18 cellular contexts compared by ENCODE assay signal in the genomic region with DNA sequence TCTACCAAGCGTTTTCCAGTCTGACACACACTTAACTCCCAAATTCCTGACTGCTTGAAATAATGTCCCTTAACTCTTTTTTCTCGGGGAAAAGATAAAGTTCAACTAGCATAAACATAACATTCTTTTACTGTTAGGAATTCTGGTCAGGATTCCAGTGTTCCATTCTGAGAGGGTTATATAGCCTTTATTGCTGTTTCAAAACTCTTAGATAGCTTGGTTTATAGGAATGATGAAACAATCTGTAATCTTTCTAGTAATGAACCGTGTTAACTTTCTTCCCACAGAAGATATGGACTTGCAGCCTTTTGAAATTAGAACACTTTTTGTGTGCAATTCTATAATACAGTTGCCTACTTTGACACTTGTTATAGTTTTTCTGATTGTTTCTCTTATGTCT. TPM values are rescaled to one million over a fixed set of nuclear protein-coding genes. Genes with fewer than 3 reads are reported as not detected.
A peak's percentile ranks its signal among the peaks of the same experiment; 100 is the strongest.
DNase-seq lines count a peak whose midpoint lies in the region; ATAC-seq, FAIRE-seq and TF ChIP-seq lines count a peak whose summit lies in the region.
"Had no signal": no experiment of that assay in that cellular context is flagged by ENCODE, and none has a peak within 500 bp of the region (broad histone marks: within the 10 kb centered on the region; RNA-seq: fewer than 3 reads in every experiment).

No MANE protein-coding gene starts in this region.

- TF ChIP-seq POLR2A in K562 (conservative IDR thresholded peaks at IDR 0.05) (no peak), adrenal gland (IDR thresholded peaks at IDR 0.05) (no peak)

- H3K4me3 ChIP-seq in HEK293 (ENCODE audit: low read depth, low read length) (no peak overlapping the region), K562 (no peak overlapping the region), keratinocyte (ENCODE audit: control insufficient read depth in 2 of 3, extremely low read depth in 1 of 3, insufficient read depth in 2 of 3, low read depth in 1 of 3, low read length in 3 of 3) (no peak overlapping the region), adrenal gland (no peak overlapping the region), upper lobe of right lung (no peak overlapping the region)
- H3K4me3 ChIP-seq: BLaER1 treated with 17β-estradiol and CSF1 and Interleukin-3, amounts not matched to agents 10 nM and 100 nM; coronary artery had no signal

- peak overlapping the region in 1 of 2 experiments; percentile 11; a peak in 1 of 4 replicates for H3K9ac ChIP-seq in K562 (ENCODE audit: insufficient read depth in 1 of 2, low read depth in 2 of 2, low read length in 2 of 2)
- no peak overlapping the region for H3K9ac ChIP-seq in keratinocyte (ENCODE audit: control insufficient read depth, extremely low read depth, insufficient read depth, low read length)
- H3K9ac ChIP-seq: BLaER1 treated with 17β-estradiol and CSF1 and Interleukin-3, amounts not matched to agents 10 nM and 100 nM; KMS-11 had no signal

- BruUV-seq in K562 (replicated peaks; lab: Mats Ljungman, UMichigan): no TSS peak

- peaks cover 57% of the 10 kb centered on the region for H3K79me2 ChIP-seq in K562 (ENCODE audit: control insufficient read depth, insufficient read depth, low read length)
- peaks cover 55% of the 10 kb centered on the region for H3K79me2 ChIP-seq in keratinocyte (ENCODE audit: control insufficient read depth, insufficient read depth, low read length)

- H3K4me1 ChIP-seq in HEK293 (ENCODE audit: control insufficient read depth, insufficient read depth, low read length) (no peaks in the 10 kb centered on the region), K562 (replicated peaks in 1 of 2; ENCODE audit: control insufficient read depth in 2 of 2, insufficient read depth in 2 of 2, low read length in 2 of 2) (peaks cover 0 to 17% of the 10 kb centered on the region in 2 experiments; a peak in 4 of 5 replicates), keratinocyte (ENCODE audit: control insufficient read depth, extremely low read depth, insufficient read depth, low read length) (no peaks in the 10 kb centered on the region), adrenal gland (replicated peaks in 1 of 2) (peaks cover 0 to 10% of the 10 kb centered on the region in 2 donors), upper lobe of right lung (no peaks in the 10 kb centered on the region)
- H3K4me1 ChIP-seq: BLaER1 treated with 17β-estradiol and CSF1 and Interleukin-3, amounts not matched to agents 10 nM and 100 nM had no signal

- WGBS in K562 (ENCODE audit: insufficient coverage, low coverage, missing lambda C conversion rate): 50% methylated on average over 3 of the region's 3 CpGs
- WGBS in adrenal gland, 4 donors: 84 to 91% (median 89%) methylated on average over 3 of the region's 3 CpGs

- no peaks in the 10 kb centered on the region for H3K9me1 ChIP-seq in K562 (ENCODE audit: control insufficient read depth, insufficient read depth, low read length)
- H3K9me1 ChIP-seq in keratinocyte (ENCODE audit: control insufficient read depth, extremely low read depth, insufficient read depth, low read length): no peaks in the 10 kb centered on the region

- intact Hi-C loops in K562 (cut with micrococcal nuclease) (no loop called here), adrenal gland (cut with DNase I) (loop anchor here in 1 of 2 donors (10.0 kb wide), 1 partner anchor 93 kb away; no protein-coding TSS in a partner anchor), upper lobe of right lung (cut with DNase I) (no loop called here)

- TF ChIP-seq RAD21 in K562 (CRISPR knock-in tag; conservative IDR thresholded peaks at IDR 0.05 in 1 of 2, IDR thresholded peaks at IDR 0.05 in 1 of 2): no peak

- H3K4me2 ChIP-seq in K562 (ENCODE audit: insufficient read depth, low read length) (no peak overlapping the region), keratinocyte (ENCODE audit: control insufficient read depth, extremely low read depth, insufficient read depth, low read depth, low read length) (no peak overlapping the region)
- H3K4me2 ChIP-seq: BLaER1 treated with 17β-estradiol and CSF1 and Interleukin-3, amounts not matched to agents 10 nM and 100 nM; KMS-11 had no signal

- H3K9me3 ChIP-seq in HEK293 (ENCODE audit: control insufficient read depth, insufficient read depth, low read depth, low read length): no peaks in the 10 kb centered on the region
- no peaks in the 10 kb centered on the region for H3K9me3 ChIP-seq in K562 (replicated peaks; ENCODE audit: control insufficient read depth, insufficient read depth, low read depth, low read length)
- no peaks in the 10 kb centered on the region for H3K9me3 ChIP-seq in keratinocyte (ENCODE audit: control insufficient read depth, low read depth, low read length)
- H3K9me3 ChIP-seq in adrenal gland (replicated peaks in 1 of 3): no peaks in the 10 kb centered on the region
- no peaks in the 10 kb centered on the region for H3K9me3 ChIP-seq in upper lobe of right lung
- H3K9me3 ChIP-seq: BLaER1 treated with 17β-estradiol and CSF1 and Interleukin-3, amounts not matched to agents 10 nM and 100 nM had no signal

- POLR2A ChIA-PET in HEK293 (lab: Yijun Ruan, JAX): no interaction called here
- POLR2A ChIA-PET in K562 (lab: Yijun Ruan, JAX): interaction anchor here (1.0 to 1.2 kb wide), 2 partner anchors 9 to 18 kb away, joined by 3 to 4 read pairs; partner anchors contain the start of gene REXO2

- peak; percentile 43; the same call in 2 of the 3 replicates for ATAC-seq in K562
- ATAC-seq in GM21526 (IDR thresholded peaks at IDR 0.05; ENCODE audit: low FRiP score, unreplicated experiment): no peak
- no peak for ATAC-seq in upper lobe of right lung
- ATAC-seq: activated naive CD8-positive, alpha-beta T cell treated with anti-CD3 and anti-CD28 coated beads, Interleukin-2, amount 50 U/mL, for 24 hours; esophagus mucosa; stimulated activated naive CD8-positive, alpha-beta T cell treated with anti-CD3 and anti-CD28 coated beads, Interleukin-15, Interleukin-2, amounts not matched to agents 100 U/mL and 50 U/mL, for 24 hours had no signal

- DNase-seq in AG08395 (ENCODE audit: low spot score): peak; percentile 5
- DNase-seq in K562 (ENCODE audit: extremely low read depth in 1 of 4, low spot score in 3 of 4): no peak
- no peak for DNase-seq in keratinocyte (ENCODE audit: low read depth, low spot score)
- no peak for DNase-seq in frontal cortex (ENCODE audit: low spot score in 2 of 2)
- DNase-seq in adrenal gland: no peak
- no peak for DNase-seq in upper lobe of right lung
- DNase-seq: activated CD4-positive, alpha-beta memory T cell treated with anti-CD3 and anti-CD28 coated beads, Interleukin-2, amount 10 ng/mL, durations not matched to agents 7 days and 5 days; activated naive CD8-positive, alpha-beta T cell treated with anti-CD3 and anti-CD28 coated beads, Interleukin-2, amount 50 U/mL, for 24 hours; DMS153; NCI-H446; stimulated activated CD4-positive, alpha-beta T cell treated with anti-CD3 and anti-CD28 coated beads, Interleukin-12 subunit alpha, Interleukin-12 subunit beta, amount 100 ng/mL, for 4 hours; stimulated activated naive CD8-positive, alpha-beta T cell treated with anti-CD3 and anti-CD28 coated beads, Interleukin-15, Interleukin-2, amounts not matched to agents 100 U/mL and 50 U/mL, for 24 hours had no signal

- H4K20me1 ChIP-seq in K562 (replicated peaks; ENCODE audit: control insufficient read depth, insufficient read depth, low read length) (no peaks in the 10 kb centered on the region), keratinocyte (ENCODE audit: control insufficient read depth, extremely low read depth, insufficient read depth, low read length) (no peaks in the 10 kb centered on the region)

- peak; percentile 17; the same call in 1 of the 2 replicates for TF ChIP-seq EP300 in K562 (IDR thresholded peaks at IDR 0.05; ENCODE audit: low read length)

- dilution Hi-C loops in keratinocyte (cut with MboI; ENCODE audit: extremely low pct_ligation_motif_present, low sequenced_read_pairs): no loop called here

- TF ChIP-seq CTCF in HEK293 (tag by site-specific recombination; IDR thresholded peaks at IDR 0.05) (no peak), K562 (IDR thresholded peaks at IDR 0.05 in 2 of 3, conservative IDR thresholded peaks at IDR 0.05 in 1 of 3; ENCODE audit: insufficient read depth in 2 of 3, low read depth in 1 of 3, low read length in 3 of 3) (no peak), keratinocyte (optimal IDR thresholded peaks at IDR 0.05 in 1 of 3, IDR thresholded peaks at IDR 0.05 in 1 of 3, conservative IDR thresholded peaks at IDR 0.05 in 1 of 3; ENCODE audit: extremely low read depth in 1 of 3, insufficient read depth in 2 of 3, low read length in 3 of 3) (no peak), adrenal gland (IDR thresholded peaks at IDR 0.05) (no peak), upper lobe of right lung (IDR thresholded peaks at IDR 0.05) (no peak)

- CTCF ChIA-PET in HEK293 (lab: Yijun Ruan, JAX): no interaction called here
- CTCF ChIA-PET in K562 (lab: Yijun Ruan, JAX; ENCODE audit: low intra/inter-chr PET ratio): no interaction called here

- H3K27ac ChIP-seq in HEK293 (ENCODE audit: extremely low read depth, low read depth, low read length): no peak overlapping the region
- H3K27ac ChIP-seq in K562 (ENCODE audit: extremely low read depth, low read depth, low read length): peak overlapping the region; percentile 49; the same call in 1 of the 3 replicates
- peak overlapping the region; percentile 16 for H3K27ac ChIP-seq in keratinocyte (ENCODE audit: control insufficient read depth, insufficient read depth, low read length)
- no peak overlapping the region for H3K27ac ChIP-seq in adrenal gland
- H3K27ac ChIP-seq in upper lobe of right lung: no peak overlapping the region
- H3K27ac ChIP-seq: BLaER1 treated with 17β-estradiol and CSF1 and Interleukin-3, amounts not matched to agents 10 nM and 100 nM; coronary artery; KMS-11 had no signal

- FAIRE-seq in K562 (lab: Jason Lieb, UNC): peak; percentile 6
- no peak for FAIRE-seq in keratinocyte (lab: Jason Lieb, UNC)
- no peak for FAIRE-seq in frontal cortex (lab: Jason Lieb, UNC)

- no peaks in the 10 kb centered on the region for H3K27me3 ChIP-seq in K562 (ENCODE audit: control insufficient read depth in 2 of 2, insufficient read depth in 2 of 2, low read length in 2 of 2)
- no peaks in the 10 kb centered on the region for H3K27me3 ChIP-seq in keratinocyte (ENCODE audit: control insufficient read depth, extremely low read depth, insufficient read depth, low read length)
- no peaks in the 10 kb centered on the region for H3K27me3 ChIP-seq in adrenal gland
- H3K27me3 ChIP-seq in upper lobe of right lung: no peaks in the 10 kb centered on the region
- H3K27me3 ChIP-seq: BLaER1 treated with 17β-estradiol and CSF1 and Interleukin-3, amounts not matched to agents 10 nM and 100 nM had no signal

- H2AFZ ChIP-seq in K562 (ENCODE audit: low read depth, low read length) (no peak overlapping the region), keratinocyte (ENCODE audit: control insufficient read depth, low read length) (no peak overlapping the region)

- in situ Hi-C loops in K562 (cut with MboI): no loop called here

- H3K36me3 ChIP-seq in HEK293 (ENCODE audit: control insufficient read depth in 2 of 2, insufficient read depth in 1 of 2, low read length in 2 of 2): peaks cover 0 to 71% of the 10 kb centered on the region in 2 experiments; a peak in 1 of 3 replicates
- peaks cover 87% of the 10 kb centered on the region for H3K36me3 ChIP-seq in K562 (ENCODE audit: control insufficient read depth, insufficient read depth, low read length)
- H3K36me3 ChIP-seq in keratinocyte (ENCODE audit: control insufficient read depth in 2 of 2, extremely low read depth in 1 of 2, insufficient read depth in 2 of 2, low read length in 2 of 2): peaks cover 28 to 35% of the 10 kb centered on the region in 2 experiments
- H3K36me3 ChIP-seq in adrenal gland (replicated peaks in 1 of 2): peaks cover 0 to 24% of the 10 kb centered on the region in 2 donors
- H3K36me3 ChIP-seq in upper lobe of right lung: peaks cover 69% of the 10 kb centered on the region

RNA-seq across cellular contexts. Expression of gene REXO2, which starts 8.6 kb away (rescaled TPM):
- total RNA-seq in K562 (2011; cell fraction: chromatin; rRNA removed; ENCODE audit: low replicate concordance): 59.0 and 162 TPM in 2 replicates
- total RNA-seq in K562 (2011; cell fraction: nucleolus; rRNA removed): 39.7 and 55.5 TPM in 2 replicates
- total RNA-seq in K562 (2011; cell fraction: nucleoplasm; rRNA removed): 103 and 134 TPM in 2 replicates
- 173 and 189 TPM in 2 replicates for total RNA-seq in K562 (2014; rRNA removed)
- total RNA-seq in K562 (2014; rRNA removed; fragmentation: Illumina TruSeq; extraction: Trizol): 204 and 225 TPM in 2 replicates
- 184 and 193 TPM in 2 replicates for total RNA-seq in K562 (2015; rRNA removed; fragmentation: Illumina TruSeq; extraction: Trizol)
- 144 and 145 TPM in 2 replicates for total RNA-seq in K562 (2021)
- polyA plus RNA-seq in K562 (2011; rRNA removed): 281 and 370 TPM in 2 replicates
- 132 and 167 TPM in 2 replicates for polyA plus RNA-seq in K562 (2011; cell fraction: cytosol; rRNA removed)
- polyA plus RNA-seq in K562 (2011; cell fraction: nucleus; rRNA removed): 148 and 204 TPM in 2 replicates
- 129 and 178 TPM in 2 replicates for polyA plus RNA-seq in K562 (2012)
- polyA plus RNA-seq in K562 (2014; fragmentation: Illumina TruSeq; extraction: Trizol): 179 and 230 TPM in 2 replicates
- 100 to 1,000 TPM; 143 to 151 TPM for polyA plus RNA-seq in K562 (2014; fragmentation: Nextera tagmentation; extraction: Ambion mirVana)
- polyA plus RNA-seq in K562 (2014; rRNA removed): 262 and 285 TPM in 2 replicates
- polyA minus RNA-seq in K562 (2011; rRNA and poly(A)+ RNA removed): 89.4 and 92.6 TPM in 2 replicates
- 49.7 and 57.9 TPM in 2 replicates for polyA minus RNA-seq in K562 (2011; cell fraction: cytosol; rRNA and poly(A)+ RNA removed)
- polyA minus RNA-seq in K562 (2011; cell fraction: nucleus; rRNA and poly(A)+ RNA removed): 53.0 and 98.5 TPM in 2 replicates
- polyA plus RNA-seq in keratinocyte: 250 to 381 TPM (median 270 TPM) in 3 replicates
- 185 TPM for polyA plus RNA-seq in keratinocyte (2011; ENCODE audit: low read depth)
- polyA plus RNA-seq in keratinocyte (2011; cell fraction: cytosol; rRNA removed): 234 and 465 TPM in 2 replicates
- 178 and 257 TPM in 2 replicates for polyA plus RNA-seq in keratinocyte (2011; cell fraction: nucleus; rRNA removed)
- polyA plus RNA-seq in keratinocyte (2012; ENCODE audit: low replicate concordance): 158 and 191 TPM in 2 replicates
- 24.1 to 89.5 TPM (median 55.5 TPM) in 3 replicates for polyA minus RNA-seq in keratinocyte
- 243 TPM for polyA minus RNA-seq in keratinocyte (2011; cell fraction: cytosol; rRNA and poly(A)+ RNA removed)
- 37.0 and 65.9 TPM in 2 replicates for polyA minus RNA-seq in keratinocyte (2011; cell fraction: nucleus; rRNA and poly(A)+ RNA removed)
- total RNA-seq in frontal cortex: 32.2 TPM
- 100 to 1,000 TPM in 6 of 8 donors, 10 to 100 TPM in 2; 76.6 to 138 (median 107) TPM for total RNA-seq in adrenal gland
- polyA plus RNA-seq in adrenal gland: 100 to 1,000 TPM in 1 of 3 donors, 10 to 100 TPM in 2; 50.5 to 171 (median 77.4) TPM
- total RNA-seq in upper lobe of right lung: 78.4 TPM

RNA-seq across cellular contexts. Expression of gene RBM7, which starts 47.4 kb away (rescaled TPM):
- total RNA-seq in K562 (2011; cell fraction: chromatin; rRNA removed; ENCODE audit: low replicate concordance): 21.4 and 46.2 TPM in 2 replicates
- total RNA-seq in K562 (2011; cell fraction: nucleolus; rRNA removed): 11.5 and 13.2 TPM in 2 replicates
- 29.8 and 46.6 TPM in 2 replicates for total RNA-seq in K562 (2011; cell fraction: nucleoplasm; rRNA removed)
- total RNA-seq in K562 (2014; rRNA removed): 21.7 and 27.4 TPM in 2 replicates
- 42.2 and 52.5 TPM in 2 replicates for total RNA-seq in K562 (2014; rRNA removed; fragmentation: Illumina TruSeq; extraction: Trizol)
- total RNA-seq in K562 (2015; rRNA removed; fragmentation: Illumina TruSeq; extraction: Trizol): 45.7 and 49.6 TPM in 2 replicates
- total RNA-seq in K562 (2021): 28.5 and 31.3 TPM in 2 replicates
- 59.2 and 72.0 TPM in 2 replicates for polyA plus RNA-seq in K562 (2011; rRNA removed)
- polyA plus RNA-seq in K562 (2011; cell fraction: cytosol; rRNA removed): 22.4 and 30.6 TPM in 2 replicates
- 18.0 and 25.0 TPM in 2 replicates for polyA plus RNA-seq in K562 (2011; cell fraction: nucleus; rRNA removed)
- polyA plus RNA-seq in K562 (2012): 34.4 and 36.6 TPM in 2 replicates
- polyA plus RNA-seq in K562 (2014; fragmentation: Illumina TruSeq; extraction: Trizol): 54.0 and 55.7 TPM in 2 replicates
- polyA plus RNA-seq in K562 (2014; fragmentation: Nextera tagmentation; extraction: Ambion mirVana): 10 to 100 TPM; 62.7 to 76.8 TPM
- 24.1 and 26.0 TPM in 2 replicates for polyA plus RNA-seq in K562 (2014; rRNA removed)
- polyA minus RNA-seq in K562 (2011; rRNA and poly(A)+ RNA removed): 128 and 147 TPM in 2 replicates
- polyA minus RNA-seq in K562 (2011; cell fraction: cytosol; rRNA and poly(A)+ RNA removed): 32.9 and 51.4 TPM in 2 replicates
- polyA minus RNA-seq in K562 (2011; cell fraction: nucleus; rRNA and poly(A)+ RNA removed): 19.3 and 37.4 TPM in 2 replicates
- 21.6 to 38.2 TPM (median 34.0 TPM) in 3 replicates for polyA plus RNA-seq in keratinocyte
- 35.7 TPM for polyA plus RNA-seq in keratinocyte (2011; ENCODE audit: low read depth)
- polyA plus RNA-seq in keratinocyte (2011; cell fraction: cytosol; rRNA removed): 14.7 and 36.7 TPM in 2 replicates
- 16.4 and 21.3 TPM in 2 replicates for polyA plus RNA-seq in keratinocyte (2011; cell fraction: nucleus; rRNA removed)
- 27.2 and 39.0 TPM in 2 replicates for polyA plus RNA-seq in keratinocyte (2012; ENCODE audit: low replicate concordance)
- 12.4 to 68.6 TPM (median 38.4 TPM) in 3 replicates for polyA minus RNA-seq in keratinocyte
- 29.9 TPM for polyA minus RNA-seq in keratinocyte (2011; cell fraction: cytosol; rRNA and poly(A)+ RNA removed)
- 10.2 and 38.6 TPM in 2 replicates for polyA minus RNA-seq in keratinocyte (2011; cell fraction: nucleus; rRNA and poly(A)+ RNA removed)
- total RNA-seq in frontal cortex: 25.7 TPM
- total RNA-seq in adrenal gland: 10 to 100 TPM in 6 of 8 donors, 1 to 10 TPM in 2; 1.7 to 29.2 (median 18.8) TPM
- 10 to 100 TPM in 1 of 3 donors, 1 to 10 TPM in 2; 5.3 to 28.4 (median 7.2) TPM for polyA plus RNA-seq in adrenal gland
- 30.1 TPM for total RNA-seq in upper lobe of right lung

RNA-seq across cellular contexts. Expression of gene C11orf71, which starts 47.6 kb away (rescaled TPM):
- total RNA-seq in K562 (2011; cell fraction: chromatin; rRNA removed; ENCODE audit: low replicate concordance): 9.9 and 10.7 TPM in 2 replicates
- 12.2 and 15.2 TPM in 2 replicates for total RNA-seq in K562 (2011; cell fraction: nucleolus; rRNA removed)
- 17.1 and 20.5 TPM in 2 replicates for total RNA-seq in K562 (2011; cell fraction: nucleoplasm; rRNA removed)
- total RNA-seq in K562 (2014; rRNA removed): 10.1 and 13.4 TPM in 2 replicates
- 8.0 and 8.5 TPM in 2 replicates for total RNA-seq in K562 (2014; rRNA removed; fragmentation: Illumina TruSeq; extraction: Trizol)
- total RNA-seq in K562 (2015; rRNA removed; fragmentation: Illumina TruSeq; extraction: Trizol): 8.9 and 9.1 TPM in 2 replicates
- 10.4 and 10.8 TPM in 2 replicates for total RNA-seq in K562 (2021)
- polyA plus RNA-seq in K562 (2011; rRNA removed): 13.6 and 15.1 TPM in 2 replicates
- polyA plus RNA-seq in K562 (2011; cell fraction: cytosol; rRNA removed): 12.2 and 14.2 TPM in 2 replicates
- polyA plus RNA-seq in K562 (2011; cell fraction: nucleus; rRNA removed): 26.7 and 27.3 TPM in 2 replicates
- polyA plus RNA-seq in K562 (2012): 8.5 and 11.0 TPM in 2 replicates
- 8.8 and 8.9 TPM in 2 replicates for polyA plus RNA-seq in K562 (2014; fragmentation: Illumina TruSeq; extraction: Trizol)
- 1 to 10 TPM; 2.9 to 4.3 TPM for polyA plus RNA-seq in K562 (2014; fragmentation: Nextera tagmentation; extraction: Ambion mirVana)
- 14.7 and 19.5 TPM in 2 replicates for polyA plus RNA-seq in K562 (2014; rRNA removed)
- 12.7 and 13.4 TPM in 2 replicates for polyA minus RNA-seq in K562 (2011; rRNA and poly(A)+ RNA removed)
- polyA minus RNA-seq in K562 (2011; cell fraction: cytosol; rRNA and poly(A)+ RNA removed): 1.1 and 2.8 TPM in 2 replicates
- polyA minus RNA-seq in K562 (2011; cell fraction: nucleus; rRNA and poly(A)+ RNA removed): 18.3 and 35.2 TPM in 2 replicates
- 1.4 to 3.7 TPM (median 2.1 TPM) in 3 replicates for polyA plus RNA-seq in keratinocyte
- 1.6 TPM for polyA plus RNA-seq in keratinocyte (2011; ENCODE audit: low read depth)
- polyA plus RNA-seq in keratinocyte (2011; cell fraction: cytosol; rRNA removed): 1.2 and 2.0 TPM in 2 replicates
- polyA plus RNA-seq in keratinocyte (2011; cell fraction: nucleus; rRNA removed): 2.2 and 2.5 TPM in 2 replicates
- 1.00 and 2.5 TPM in 2 replicates for polyA plus RNA-seq in keratinocyte (2012; ENCODE audit: low replicate concordance)
- 0.99 to 1.6 TPM (median 1.3 TPM) in 3 replicates for polyA minus RNA-seq in keratinocyte
- polyA minus RNA-seq in keratinocyte (2011; cell fraction: cytosol; rRNA and poly(A)+ RNA removed): not detected
- 1.3 and 1.6 TPM in 2 replicates for polyA minus RNA-seq in keratinocyte (2011; cell fraction: nucleus; rRNA and poly(A)+ RNA removed)
- total RNA-seq in frontal cortex: 13.9 TPM
- 10 to 100 TPM in 7 of 8 donors, 1 to 10 TPM in 1; 8.2 to 19.4 (median 16.9) TPM for total RNA-seq in adrenal gland
- 10 to 100 TPM; 14.2 to 17.3 (median 14.3) TPM for polyA plus RNA-seq in adrenal gland
- total RNA-seq in upper lobe of right lung: 8.1 TPM

Comparison
In these comparisons a context has a peak if more than half of its experiments do, and no peak if none do; other contexts are left out.
1. H3K27ac ChIP-seq: peak in K562 (single experiment) and keratinocyte (single experiment); none in HEK293 (single experiment), adrenal gland (0 of 5) and upper lobe of right lung (single experiment).